Comparison of ENCODE assay signal across 8 cellular contexts in the genomic region with DNA sequence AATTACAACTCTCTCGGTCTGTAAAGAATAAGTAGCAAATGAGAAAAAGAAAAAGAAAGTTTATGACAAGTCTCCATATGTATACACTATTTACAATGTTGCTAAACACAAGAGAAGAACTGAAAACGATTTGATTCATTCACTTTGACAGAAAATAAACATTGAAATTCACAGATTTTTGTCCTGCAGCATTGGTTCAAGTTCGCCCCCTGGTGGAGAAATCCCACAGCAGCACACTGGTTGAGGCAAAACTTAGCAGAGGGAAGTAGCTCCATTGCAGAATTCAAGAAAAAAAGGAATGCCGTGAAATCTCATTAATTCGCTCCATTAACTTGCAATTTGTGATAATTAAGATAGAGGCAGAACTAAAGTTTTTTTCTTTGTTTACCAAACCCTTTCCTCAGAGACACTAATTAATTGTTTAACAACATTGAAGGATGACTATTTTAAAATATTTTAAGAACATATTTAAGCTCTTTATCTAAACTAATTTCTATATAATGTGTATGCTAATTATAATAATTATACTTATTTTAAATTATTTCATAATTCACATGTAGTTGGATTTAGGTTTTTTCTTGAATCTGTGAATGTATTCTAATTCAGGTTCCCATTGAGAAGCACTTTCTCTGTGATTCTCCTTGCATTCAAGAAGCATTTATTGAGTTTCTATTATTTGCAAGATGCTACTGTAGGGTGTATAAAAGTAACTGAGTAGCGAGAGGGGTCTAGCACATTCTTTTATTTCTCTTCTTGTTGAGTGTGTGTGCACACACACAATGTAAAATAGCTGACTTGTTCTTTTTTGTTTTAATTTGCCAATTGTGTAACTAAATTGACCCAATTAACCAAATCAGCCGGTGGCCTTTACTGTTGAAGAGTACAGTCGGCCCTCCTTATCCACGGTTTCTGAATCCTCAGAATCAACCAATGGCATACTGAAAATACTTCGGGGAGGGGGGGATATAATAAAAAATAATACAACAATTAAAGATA.
DNase-seq lines count a peak whose midpoint lies in the region; ATAC-seq, FAIRE-seq and TF ChIP-seq lines count a peak whose summit lies in the region.

No MANE protein-coding gene starts in this region.

- H3K4me1 ChIP-seq in foreskin keratinocyte (no peaks in the 10 kb centered on the region), pancreas (no peaks in the 10 kb centered on the region), upper lobe of right lung (no peaks in the 10 kb centered on the region)

- TF ChIP-seq CTCF in foreskin keratinocyte (conservative IDR thresholded peaks at IDR 0.05): peak; percentile 88
- peak; percentile 80 to 92 (median 90) for TF ChIP-seq CTCF in pancreas (IDR thresholded peaks at IDR 0.05)
- peak; percentile 97 for TF ChIP-seq CTCF in upper lobe of right lung (IDR thresholded peaks at IDR 0.05)

- H3K36me3 ChIP-seq in pancreas: no peaks in the 10 kb centered on the region
- H3K36me3 ChIP-seq in upper lobe of right lung: no peaks in the 10 kb centered on the region

- H3K27ac ChIP-seq in foreskin keratinocyte: no peak overlapping the region
- H3K27ac ChIP-seq in pancreas: no peak overlapping the region
- no peak overlapping the region for H3K27ac ChIP-seq in upper lobe of right lung

- ATAC-seq in HG03175 (IDR thresholded peaks at IDR 0.05; ENCODE audit: unreplicated experiment): peak; percentile 64
- ATAC-seq in foreskin keratinocyte: peak; percentile 66
- ATAC-seq in pancreas: peak; percentile 53 to 84 (median 82)
- peak; percentile 79 for ATAC-seq in upper lobe of right lung

- H3K4me3 ChIP-seq in pancreas: no peak overlapping the region
- no peak overlapping the region for H3K4me3 ChIP-seq in upper lobe of right lung

- peak; percentile 62 for FAIRE-seq in RCC 7860 (lab: Jason Lieb, UNC)
- FAIRE-seq in pancreas (lab: Jason Lieb, UNC): peak; percentile 88

- no peaks in the 10 kb centered on the region for H3K27me3 ChIP-seq in foreskin keratinocyte
- H3K27me3 ChIP-seq in pancreas: no peaks in the 10 kb centered on the region
- no peaks in the 10 kb centered on the region for H3K27me3 ChIP-seq in upper lobe of right lung

- H3K9me3 ChIP-seq in pancreas (no peaks in the 10 kb centered on the region), upper lobe of right lung (no peaks in the 10 kb centered on the region)

- WGBS in pancreas, 2 donors: 29% methylated on average over 10 of the region's 10 CpGs

- intact Hi-C loops in pancreas (cut with DNase I): loop anchor here in 2 of 3 donors (2.0 to 10.0 kb wide), 2 partner anchors 104 to 108 kb away; no protein-coding TSS in a partner anchor
- intact Hi-C loops in upper lobe of right lung (cut with DNase I): no loop called here

- peak; percentile 67 for DNase-seq in NCI-H82 (lab: John Stamatoyannopoulos, UW)
- DNase-seq in NCI-H82 treated with DMSO at 0.1 percent for 48 hours (lab: John Stamatoyannopoulos, UW; ENCODE audit: unreplicated experiment): no peak
- peak; percentile 12 for DNase-seq in RCC 7860 (ENCODE audit: low spot score)
- peak; percentile 24 for DNase-seq in activated T-helper 9 cell treated with anti-CD3 and anti-CD28 coated beads, Interleukin-2, amount 50 U/mL, for 16 hours (ENCODE audit: low read depth)
- DNase-seq in foreskin keratinocyte: peak in 1 of 2 donors; percentile 32
- DNase-seq in pancreas: peak; percentile 44 to 85 (median 60)
- DNase-seq in upper lobe of right lung: peak; percentile 70
